7 cellular contexts compared by ENCODE assay signal in the genomic region with DNA sequence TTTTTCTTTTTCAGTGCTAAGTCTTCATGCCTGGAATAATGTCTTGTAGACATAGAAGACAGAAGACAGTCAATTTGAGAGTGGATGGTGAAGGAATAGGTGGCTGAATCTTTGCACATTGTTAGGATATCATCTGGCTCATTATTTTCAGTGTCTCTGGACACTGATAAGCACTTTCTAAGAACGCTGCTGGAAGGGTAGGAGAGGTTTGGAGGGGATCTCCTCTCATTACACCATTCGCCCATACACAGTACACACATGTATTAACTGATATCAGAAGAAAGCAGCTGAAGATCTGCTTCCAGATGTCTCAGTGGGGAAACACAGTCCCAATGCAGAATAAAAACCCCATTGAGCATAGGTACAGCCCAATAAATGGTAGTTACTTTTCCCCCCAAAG.
"Had no signal": no experiment of that assay in that cellular context is flagged by ENCODE, and none has a peak within 500 bp of the region (broad histone marks: within the 10 kb centered on the region; RNA-seq: fewer than 3 reads in every experiment).

No MANE protein-coding gene starts in this region.

- FAIRE-seq: GM12878, GM12891, GM12892, GM18507, GM19239 had no signal

- ATAC-seq: GM12878 had no signal

- H3K4me3 ChIP-seq: GM12878 had no signal

- DNase-seq: GDM1, GF-D8 had no signal
